ENCODE assay signal across 11 cellular contexts in the genomic region with DNA sequence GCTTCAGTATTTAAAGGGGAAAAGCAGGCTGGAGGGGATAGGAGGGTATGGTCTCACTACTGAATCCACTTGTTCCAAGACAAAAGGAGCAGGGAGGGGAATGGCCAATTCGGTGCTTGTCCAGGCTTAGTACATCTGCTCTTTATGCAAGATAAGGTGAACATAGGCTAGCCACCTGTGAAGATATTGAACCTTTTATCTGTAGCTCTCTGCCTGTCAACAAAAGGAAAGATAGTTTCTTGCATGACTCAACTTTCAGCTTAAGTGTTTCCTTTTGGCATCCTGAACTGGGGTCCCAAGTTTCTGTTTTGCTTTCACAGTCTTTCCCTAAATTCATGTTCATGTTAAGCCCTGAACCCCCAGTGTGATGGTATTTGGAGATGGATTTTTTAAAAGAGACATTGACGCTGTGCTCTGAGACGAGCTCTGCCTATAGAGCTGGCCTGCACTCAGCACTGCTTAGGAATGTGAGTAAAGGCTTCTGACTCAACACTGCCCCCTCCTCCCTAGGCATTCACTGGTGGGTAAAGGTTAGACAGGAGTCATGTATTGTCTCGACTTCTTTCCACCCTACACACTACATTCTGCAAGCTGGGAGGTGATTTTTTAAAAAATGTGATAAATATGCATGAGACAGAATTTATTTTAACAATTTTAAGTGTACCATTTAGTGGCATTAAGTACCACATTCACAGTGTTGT. TPM values are rescaled to one million over a fixed set of nuclear protein-coding genes. Genes with fewer than 3 reads are reported as not detected.
DNase-seq lines count a peak whose midpoint lies in the region; FAIRE-seq and TF ChIP-seq lines count a peak whose summit lies in the region.
"Had no signal": no experiment of that assay in that cellular context is flagged by ENCODE, and none has a peak within 500 bp of the region (broad histone marks: within the 10 kb centered on the region; RNA-seq: fewer than 3 reads in every experiment).

No MANE protein-coding gene starts in this region.

- peak; percentile 46 for FAIRE-seq in TTC549 (lab: Jason Lieb, UNC)
- FAIRE-seq: GM12878 had no signal

- no peak overlapping the region for H3K4me3 ChIP-seq in tibial artery
- H3K4me3 ChIP-seq: GM12878 had no signal

- peak; percentile 43 for DNase-seq in H4 (ENCODE audit: low spot score)
- DNase-seq in kidney glomerular epithelial cell (lab: John Stamatoyannopoulos, UW): peak; percentile 54
- DNase-seq in activated CD4-positive, CD25-positive, alpha-beta regulatory T cell treated with anti-CD3 and anti-CD28 coated beads, Interleukin-2, amount 50 U/mL, for 72 hours: no peak
- no peak for DNase-seq in NCI-H69 (lab: John Stamatoyannopoulos, UW)
- DNase-seq in activated effector memory CD4-positive, alpha-beta T cell treated with Interleukin-2 at 50 U/mL for 16 hours: no peak
- DNase-seq in tibial artery: no peak
- DNase-seq: activated B cell treated with CpG ODN at 0.5 μM for 24 hours had no signal

- TF ChIP-seq CTCF in C4-2B (conservative IDR thresholded peaks at IDR 0.05) (peak; percentile 35), tibial artery (IDR thresholded peaks at IDR 0.05) (no peak)

- H3K4me1 ChIP-seq in tibial artery: no peaks in the 10 kb centered on the region

- H3K27me3 ChIP-seq in tibial artery: no peaks in the 10 kb centered on the region

- H3K36me3 ChIP-seq in tibial artery: no peaks in the 10 kb centered on the region

- no peaks in the 10 kb centered on the region for H3K9me3 ChIP-seq in tibial artery

- intact Hi-C loops in tibial artery (cut with DNase I; ENCODE audit: low total_unique reads): no loop called here

- H3K27ac ChIP-seq in C4-2B: no peak overlapping the region
- no peak overlapping the region for H3K27ac ChIP-seq in tibial artery
- H3K27ac ChIP-seq: epithelial cell of prostate had no signal

RNA-seq across cellular contexts. Expression of gene FAM149A, which starts 28.2 kb away (rescaled TPM):
- total RNA-seq in H4 (2014; rRNA removed; shearing (Covaris generic)): 1.4 and 2.2 TPM in 2 replicates
- total RNA-seq: activated B cell treated with CpG ODN at 0.5 μM for 24 hours had no signal

RNA-seq across cellular contexts. Expression of gene CYP4V2, which starts 58.6 kb away (rescaled TPM):
- total RNA-seq in H4 (2014; rRNA removed; shearing (Covaris generic)): 13.6 and 22.0 TPM in 2 replicates

Comparison
In these comparisons a context has a peak if more than half of its experiments do, and no peak if none do; other contexts are left out.
1. DNase-seq: peak in H4 (single experiment) and kidney glomerular epithelial cell (single experiment); none in activated CD4-positive, CD25-positive, alpha-beta regulatory T cell treated with anti-CD3 and anti-CD28 coated beads, Interleukin-2, amount 50 U/mL, for 72 hours (single experiment), NCI-H69 (single experiment), activated effector memory CD4-positive, alpha-beta T cell treated with Interleukin-2 at 50 U/mL for 16 hours (single experiment) and tibial artery (0 of 2).